Comparison of ENCODE assay signal across 18 cellular contexts in the genomic region with DNA sequence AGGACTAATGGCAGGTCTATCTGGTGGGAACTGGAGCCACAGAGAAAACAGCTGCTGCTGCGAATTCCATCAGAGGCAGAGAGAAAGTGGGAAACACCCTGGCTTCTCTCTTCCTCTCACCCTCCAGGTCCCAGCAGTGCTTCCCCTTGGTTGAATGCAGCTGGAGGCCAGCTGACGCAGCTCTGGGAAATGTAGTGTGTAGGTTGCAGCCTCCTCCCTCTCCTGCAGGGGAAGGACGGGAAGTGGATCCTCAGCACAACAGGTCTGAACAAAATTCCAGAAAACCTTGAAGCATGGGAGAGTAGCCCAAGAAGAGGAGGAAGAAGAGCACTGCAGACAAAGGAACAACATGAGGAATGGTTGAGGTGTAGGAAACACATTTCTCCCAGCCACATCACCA.
A peak's percentile ranks its signal among the peaks of the same experiment; 100 is the strongest.
DNase-seq lines count a peak whose midpoint lies in the region; TF ChIP-seq lines count a peak whose summit lies in the region.
"Had no signal": no experiment of that assay in that cellular context is flagged by ENCODE, and none has a peak within 500 bp of the region (broad histone marks: within the 10 kb centered on the region; RNA-seq: fewer than 3 reads in every experiment).

No MANE protein-coding gene starts in this region.

- 82% methylated on average over 3 of the region's 3 CpGs; no CpG with 5 or more reads in 1 of the 2 experiments for WGBS in endodermal cell (ENCODE audit: insufficient coverage in 1 of 2, insufficient read length in 1 of 2), 2 experiments

- no peak overlapping the region for H3K9ac ChIP-seq in endodermal cell (ENCODE audit: extremely low read depth, low read length, poor library complexity, severe bottlenecking)

- TF ChIP-seq CTCF in AG10803 (conservative IDR thresholded peaks at IDR 0.05; ENCODE audit: low read length): no peak
- peak; percentile 19 for TF ChIP-seq CTCF in endodermal cell (conservative IDR thresholded peaks at IDR 0.05)

- H3K36me3 Mint-ChIP-seq in endodermal cell (ENCODE audit: low read depth): no peaks in the 10 kb centered on the region

- H3K27me3 ChIP-seq in endodermal cell (ENCODE audit: control insufficient read depth, insufficient read depth, low read length, poor library complexity, severe bottlenecking): peaks cover 19% of the 10 kb centered on the region

- DNase-seq in AG10803 (ENCODE audit: low read depth): peak; percentile 6
- peak; percentile 24 for DNase-seq in GM03348 (ENCODE audit: low spot score)
- peak; percentile 50 for DNase-seq in endodermal cell
- DNase-seq in kidney glomerular epithelial cell (lab: John Stamatoyannopoulos, UW): peak; percentile 16
- DNase-seq in AG20443 (ENCODE audit: low spot score): no peak
- no peak for DNase-seq in NCI-H1092 (lab: John Stamatoyannopoulos, UW)
- no peak for DNase-seq in activated T-cell treated with anti-CD3 and anti-CD28 coated beads, Interleukin-2, amount 50 U/mL, for 48 hours
- DNase-seq: AML-193, COR-L47, NCI-H1417 treated with DMSO at 0.1 percent for 48 hours, NCI-H2029, NCI-H2171, NCI-H446, NCI-H748 treated with DMSO at 0.1 percent for 48 hours, OCI-M1, SIG-M5 had no signal

- H3K4me1 Mint-ChIP-seq in endodermal cell: peaks cover 2% of the 10 kb centered on the region

- H3K36me3 ChIP-seq in endodermal cell (ENCODE audit: control insufficient read depth, insufficient read depth, low read length): no peaks in the 10 kb centered on the region

- H3K27ac Mint-ChIP-seq in endodermal cell: no peak overlapping the region

- H3K4me3 ChIP-seq in AG10803 (ENCODE audit: low read length): no peak overlapping the region
- H3K4me3 ChIP-seq in endodermal cell (ENCODE audit: low read length): no peak overlapping the region
- H3K4me3 ChIP-seq: A549 had no signal

- H3K27me3 Mint-ChIP-seq in endodermal cell (ENCODE audit: insufficient read depth): peaks cover 14% of the 10 kb centered on the region

- H3K9me3 ChIP-seq in endodermal cell (ENCODE audit: control insufficient read depth, low read length): no peaks in the 10 kb centered on the region
- H3K9me3 ChIP-seq: A549 had no signal

- no peaks in the 10 kb centered on the region for H3K4me1 ChIP-seq in endodermal cell (ENCODE audit: control insufficient read depth, insufficient read depth, low read length)
- H3K4me1 ChIP-seq: A549 had no signal

- no peak overlapping the region for H3K4me3 Mint-ChIP-seq in endodermal cell

- no peak overlapping the region for H3K27ac ChIP-seq in endodermal cell (ENCODE audit: low read depth, low read length)
- H3K27ac ChIP-seq: A549, HL-60 had no signal

- H3K9me3 Mint-ChIP-seq in endodermal cell: no peaks in the 10 kb centered on the region

Comparison
In these comparisons a context has a peak if more than half of its experiments do, and no peak if none do; other contexts are left out.
1. DNase-seq: peak in AG10803 (single experiment), GM03348 (single experiment), endodermal cell (single experiment) and kidney glomerular epithelial cell (single experiment); none in AG20443 (single experiment), NCI-H1092 (single experiment) and activated T-cell treated with anti-CD3 and anti-CD28 coated beads, Interleukin-2, amount 50 U/mL, for 48 hours (0 of 2).